In genomic region chr10:4344544-4344994, GRCh38 we compare ENCODE assay signal across 9 cellular contexts.
A peak's percentile ranks its signal among the peaks of the same experiment; 100 is the strongest.
DNase-seq lines count a peak whose midpoint lies in the region; ATAC-seq, FAIRE-seq and TF ChIP-seq lines count a peak whose summit lies in the region.
"Had no signal": no experiment of that assay in that cellular context is flagged by ENCODE, and none has a peak within 500 bp of the region (broad histone marks: within the 10 kb centered on the region; RNA-seq: fewer than 3 reads in every experiment).

No MANE protein-coding gene starts in this region.

- CTCF ChIA-PET in AG04450 (lab: Charles Lee): interaction anchor here (0.6 to 2.4 kb wide), 5 partner anchors 9 to 422 kb away, joined by 3 to 10 read pairs (median 4); no protein-coding TSS in a partner anchor

- H3K36me3 Mint-ChIP-seq in mesothelial cell of epicardium: no peaks in the 10 kb centered on the region

- POLR2A ChIA-PET in AG04450 (lab: Yijun Ruan, JAX): interaction anchor here (0.6 to 1.8 kb wide), 13 partner anchors 10 to 893 kb away, joined by 3 to 21 read pairs (median 4); partner anchors contain the start of gene KLF6

- H3K27me3 Mint-ChIP-seq in mesothelial cell of epicardium (ENCODE audit: low read depth): no peaks in the 10 kb centered on the region

- H3K4me3 ChIP-seq in AG04450 (ENCODE audit: low read depth, low read length) (no peak overlapping the region), bronchial epithelial cell (ENCODE audit: low read depth, low read length) (no peak overlapping the region)

- no peak overlapping the region for H3K4me3 Mint-ChIP-seq in mesothelial cell of epicardium

- H3K36me3 ChIP-seq in bronchial epithelial cell (ENCODE audit: control insufficient read depth, insufficient read depth, low read length): no peaks in the 10 kb centered on the region

- H3K9me3 ChIP-seq in AG04450 (ENCODE audit: control insufficient read depth, insufficient read depth, low read length): no peaks in the 10 kb centered on the region

- DNase-seq in AG04450 (ENCODE audit: low read depth, low spot score) (peak; percentile 98), NCI-H446 treated with DMSO at 0.1 percent for 48 hours (lab: John Stamatoyannopoulos, UW) (peak; percentile 16), bronchial epithelial cell (ENCODE audit: low read depth) (peak; percentile 99), mesothelial cell of epicardium (ENCODE audit: low spot score in 2 of 2, unreplicated experiment in 2 of 2) (peak in 1 of 2 experiments; percentile 55), NCI-H748 (lab: John Stamatoyannopoulos, UW; ENCODE audit: unreplicated experiment) (no peak)

- TF ChIP-seq CTCF in AG04450 (IDR thresholded peaks at IDR 0.05; ENCODE audit: low read depth, low read length) (peak; percentile 38; the same call in 1 of the 2 replicates), bronchial epithelial cell (IDR thresholded peaks at IDR 0.05; ENCODE audit: insufficient read depth, low read length, severe bottlenecking) (no peak), mesothelial cell of epicardium (IDR thresholded peaks at IDR 0.05; ENCODE audit: unreplicated experiment) (no peak)

- H3K4me1 Mint-ChIP-seq in mesothelial cell of epicardium: peaks cover 18% of the 10 kb centered on the region

- FAIRE-seq in bronchial epithelial cell (lab: Jason Lieb, UNC): peak; percentile 86
- FAIRE-seq: colon had no signal

- no peaks in the 10 kb centered on the region for H3K27me3 ChIP-seq in AG04450 (ENCODE audit: control insufficient read depth, insufficient read depth, low read length)
- no peaks in the 10 kb centered on the region for H3K27me3 ChIP-seq in bronchial epithelial cell (ENCODE audit: control insufficient read depth, insufficient read depth, low read length)

- peak overlapping the region; percentile 80 for H3K27ac Mint-ChIP-seq in mesothelial cell of epicardium

- ATAC-seq in HG02759 (IDR thresholded peaks at IDR 0.05; ENCODE audit: unreplicated experiment): no peak
- no peak for ATAC-seq in HG02571 (IDR thresholded peaks at IDR 0.05; ENCODE audit: unreplicated experiment)

- H3K9me3 Mint-ChIP-seq in mesothelial cell of epicardium: peaks cover 4% of the 10 kb centered on the region

- H3K27ac ChIP-seq in AG04450 (ENCODE audit: low read depth, low read length) (peak overlapping the region; percentile 96), temporal lobe (ENCODE audit: low read depth, low read length) (peak overlapping the region; percentile 67)
